Comparison of ENCODE assay signal across 1 cellular context in the genomic region with DNA sequence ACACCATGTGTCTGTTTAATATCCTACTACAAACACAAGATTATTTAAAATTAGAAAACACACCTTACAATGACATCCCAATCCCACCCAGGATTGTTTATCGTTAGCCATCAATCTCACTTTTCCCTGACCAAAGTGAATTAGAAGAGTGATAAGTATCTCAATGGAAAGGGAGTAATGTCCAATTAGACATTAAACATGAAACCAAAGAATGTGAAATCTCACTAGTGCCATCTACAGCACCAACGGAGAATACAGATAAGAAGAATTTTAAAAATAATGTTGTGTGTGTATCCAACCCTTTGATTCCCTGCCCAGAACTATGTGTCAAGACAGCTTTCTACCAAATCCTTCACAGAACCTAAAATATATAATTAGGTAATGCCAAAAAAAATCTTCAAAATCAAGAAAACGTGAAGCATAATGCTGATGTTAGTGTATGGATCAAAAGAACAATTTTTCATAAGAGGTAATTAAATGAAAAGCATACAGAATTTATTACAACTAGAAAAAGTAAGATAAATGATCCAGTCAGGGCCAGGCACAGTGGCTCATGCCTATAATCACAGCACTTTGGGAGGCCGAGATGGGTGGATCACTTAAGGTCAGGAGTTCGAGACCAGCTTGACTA.
TF ChIP-seq lines count a peak whose summit lies in the region.

No MANE protein-coding gene starts in this region.

TF ChIP-seq in IMR-90, 13 proteins besides CTCF, POLR2A, EP300 and RAD21 (continued from another document):
- TF ChIP-seq CHD1 (IDR thresholded peaks at IDR 0.05; ENCODE audit: low read depth, low read length), result no peak
TF ChIP-seq in IMR-90: peak in this region for 1.
